ENCODE assay signal across 8 cellular contexts in genomic region chr1:54199151-54199764, GRCh38. TPM values are rescaled to one million over a fixed set of nuclear protein-coding genes. Genes with fewer than 3 reads are reported as not detected.
DNase-seq lines count a peak whose midpoint lies in the region; ATAC-seq and TF ChIP-seq lines count a peak whose summit lies in the region.

No MANE protein-coding gene starts in this region.

- H3K9me3 ChIP-seq in heart left ventricle (no peaks in the 10 kb centered on the region), colonic mucosa (no peaks in the 10 kb centered on the region), mucosa of rectum (ENCODE audit: control insufficient read depth in 2 of 2, low read length in 2 of 2) (no peaks in the 10 kb centered on the region)

- H3K4me3 ChIP-seq in heart left ventricle: peak overlapping the region; percentile 62 to 96 (median 84)
- H3K4me3 ChIP-seq in colonic mucosa: peak overlapping the region; percentile 80
- peak overlapping the region; percentile 95 to 98 for H3K4me3 ChIP-seq in mucosa of rectum (ENCODE audit: low read length in 2 of 2)

- DNase-seq in heart left ventricle (no peak), left cardiac atrium (no peak), NCI-H460 (ENCODE audit: extremely low read depth, low read depth) (peak; percentile 40), colonic mucosa (peak; percentile 38), GOT3 (lab: John Stamatoyannopoulos, UW) (no peak)
- no peak for DNase-seq in NK-92 treated with Interleukin-12 subunit alpha and Interleukin-12 subunit beta, amount 100 ng/mL, for 24 hours (lab: John Stamatoyannopoulos, UW)

- WGBS in heart left ventricle, 4 donors: 20 to 27% (median 23%) methylated on average over 17 of the region's 17 CpGs

- H3K4me1 ChIP-seq in heart left ventricle (peaks cover 0 to 30% (median 19%) of the 10 kb centered on the region in 12 donors), colonic mucosa (peaks cover 6% of the 10 kb centered on the region), mucosa of rectum (ENCODE audit: control insufficient read depth in 2 of 2, insufficient read depth in 2 of 2, low read length in 2 of 2) (peaks cover 6 to 16% of the 10 kb centered on the region in 2 donors)

- ATAC-seq in heart left ventricle (no peak), left cardiac atrium (no peak), HG02571 (IDR thresholded peaks at IDR 0.05; ENCODE audit: unreplicated experiment) (no peak)

- peak overlapping the region in 9 of 12 donors; percentile 35 to 91 (median 74) for H3K27ac ChIP-seq in heart left ventricle
- no peak overlapping the region for H3K27ac ChIP-seq in colonic mucosa
- H3K27ac ChIP-seq in mucosa of rectum (ENCODE audit: low read depth in 2 of 2, low read length in 2 of 2): peak overlapping the region in 1 of 2 donors; percentile 39

- no peak for TF ChIP-seq CTCF in heart left ventricle (IDR thresholded peaks at IDR 0.05)
- no peak for TF ChIP-seq CTCF in colonic mucosa (IDR thresholded peaks at IDR 0.05)

- H3K36me3 ChIP-seq in heart left ventricle (peaks cover 0 to 35% (median 25%) of the 10 kb centered on the region in 9 donors), colonic mucosa (no peaks in the 10 kb centered on the region), mucosa of rectum (ENCODE audit: control insufficient read depth in 2 of 2, insufficient read depth in 2 of 2, low read length in 2 of 2) (peaks cover 7 to 17% of the 10 kb centered on the region in 2 donors)

- H3K9ac ChIP-seq in colonic mucosa (ENCODE audit: low read depth in 2 of 2, low read length in 2 of 2) (peak overlapping the region; percentile 57 to 83), mucosa of rectum (ENCODE audit: low read depth in 1 of 2, low read length in 2 of 2) (peak overlapping the region; percentile 83 to 91)

- intact Hi-C loops in heart left ventricle (cut with DNase I) (loop anchor here in 2 of 10 donors (10.0 kb wide), 1 partner anchor 206 kb away; the partner anchor contains the start of gene SSBP3 (in 2 of the 2)), left cardiac atrium (cut with DNase I) (loop anchor here in 1 of 2 donors (10.0 kb wide), 1 partner anchor 296 kb away; no protein-coding TSS in a partner anchor), colonic mucosa (cut with DNase I) (loop anchor here (10.0 kb wide), 1 partner anchor 196 kb away; no protein-coding TSS in a partner anchor)

- H3K27me3 ChIP-seq in heart left ventricle (no peaks in the 10 kb centered on the region), colonic mucosa (no peaks in the 10 kb centered on the region), mucosa of rectum (ENCODE audit: control insufficient read depth in 2 of 2, insufficient read depth in 2 of 2, low read length in 2 of 2) (no peaks in the 10 kb centered on the region)

- no peak for TF ChIP-seq POLR2A in heart left ventricle (IDR thresholded peaks at IDR 0.05)

RNA-seq across cellular contexts. Expression of gene CYB5RL, which starts 0.6 kb away (rescaled TPM):
- total RNA-seq in heart left ventricle: 1 to 10 TPM; 2.8 to 7.5 (median 4.4) TPM
- polyA plus RNA-seq in heart left ventricle: 1 to 10 TPM; 2.2 to 2.7 TPM
- total RNA-seq in left cardiac atrium: 1 to 10 TPM; 4.4 to 7.2 TPM
- total RNA-seq in NCI-H460 (2014; rRNA removed; shearing (Covaris generic)): 2.8 and 3.2 TPM in 2 replicates
- 15.0 and 16.0 TPM in 2 replicates for polyA plus RNA-seq in NCI-H460 (2014; cell fraction: nucleus; rRNA removed)
- total RNA-seq in colonic mucosa: 10 to 100 TPM in 1 of 2 donors, 1 to 10 TPM in 1; 3.6 to 12.1 TPM

RNA-seq across cellular contexts. Expression of gene MRPL37, which starts 0.7 kb away (rescaled TPM):
- total RNA-seq in heart left ventricle (100 to 1,000 TPM in 2 of 9 donors, 10 to 100 TPM in 7; 75.6 to 122 (median 89.3) TPM), left cardiac atrium (10 to 100 TPM; 54.7 to 64.2 TPM), colonic mucosa (100 to 1,000 TPM in 1 of 2 donors, 10 to 100 TPM in 1; 76.7 to 157 TPM)
- 10 to 100 TPM; 46.7 to 78.1 TPM for polyA plus RNA-seq in heart left ventricle
- total RNA-seq in NCI-H460 (2014; rRNA removed; shearing (Covaris generic)): 152 and 175 TPM in 2 replicates
- 75.3 and 76.9 TPM in 2 replicates for polyA plus RNA-seq in NCI-H460 (2014; cell fraction: nucleus; rRNA removed)

RNA-seq across cellular contexts. Expression of gene CDCP2, which starts 46.5 kb away (rescaled TPM):
- total RNA-seq in heart left ventricle: under 1 TPM in 1 of 9 donors, not detected in 8; 0.29 TPM
- polyA plus RNA-seq in heart left ventricle: not detected
- not detected for total RNA-seq in left cardiac atrium
- total RNA-seq in NCI-H460 (2014; rRNA removed; shearing (Covaris generic)): not detected in 2 replicates
- 0.36 TPM in 1 of 2 replicates, not detected in the other for polyA plus RNA-seq in NCI-H460 (2014; cell fraction: nucleus; rRNA removed)
- under 1 TPM in 1 of 2 donors, not detected in 1; 0.10 TPM for total RNA-seq in colonic mucosa

Comparison
In these comparisons a context has a peak if more than half of its experiments do, and no peak if none do; other contexts are left out.
1. DNase-seq: peak in NCI-H460 (single experiment) and colonic mucosa (single experiment); none in heart left ventricle (0 of 5), left cardiac atrium (single experiment), GOT3 (single experiment) and NK-92 treated with Interleukin-12 subunit alpha and Interleukin-12 subunit beta, amount 100 ng/mL, for 24 hours (single experiment).
2. Peak in every context shown above with its lines, with median percentiles within 50 percentile points of each other: H3K4me3 ChIP-seq.